ENCODE assay signal across 1 cellular context in genomic region chr5:179805529-179806249, GRCh38.
TF ChIP-seq lines count a peak whose summit lies in the region.

No MANE protein-coding gene starts in this region.

TF ChIP-seq in GM12878, 131 proteins besides CTCF, POLR2A, EP300 and RAD21 (continued from another document):
- TF ChIP-seq NR2F1 (conservative IDR thresholded peaks at IDR 0.05) (peak; percentile 72; the same call in 1 of the 2 replicates), ZNF687 (IDR thresholded peaks at IDR 0.05) (peak; percentile 50; the same call in 1 of the 2 replicates), HDAC6 (IDR thresholded peaks at IDR 0.05; ENCODE audit: unreplicated experiment) (no peak), LARP7 (IDR thresholded peaks at IDR 0.05) (peak; percentile 74), PAX5 (IDR thresholded peaks at IDR 0.05; ENCODE audit: borderline replicate concordance, low read depth, low read length) (no peak), ZNF622 (IDR thresholded peaks at IDR 0.05) (no peak), IKZF1 (conservative IDR thresholded peaks at IDR 0.05) (peak; percentile 47; the same call in 1 of the 2 replicates), SMAD1 (IDR thresholded peaks at IDR 0.05; ENCODE audit: low read depth, partially characterized antibody) (no peak), JUND (IDR thresholded peaks at IDR 0.05; ENCODE audit: low read depth, low read length) (no peak), IKZF2 (IDR thresholded peaks at IDR 0.05) (no peak), GABPA (IDR thresholded peaks at IDR 0.05; ENCODE audit: low read depth) (no peak), MTA3 (IDR thresholded peaks at IDR 0.05; ENCODE audit: borderline replicate concordance, low read length) (no peak), TCF3 (IDR thresholded peaks at IDR 0.05; ENCODE audit: borderline replicate concordance, insufficient read depth, low read depth, low read length) (0 out of 2 replicates have a peak, but pooled peaks have one; percentile 54), CREB1 (IDR thresholded peaks at IDR 0.05; ENCODE audit: low read depth) (peak; percentile 73; the same call in 1 of the 2 replicates), SKIL (IDR thresholded peaks at IDR 0.05; ENCODE audit: low read depth, poor library complexity, severe bottlenecking) (no peak), SUPT20H (IDR thresholded peaks at IDR 0.05; ENCODE audit: borderline replicate concordance, control insufficient read depth, low read depth, low read length) (no peak), YBX1 (IDR thresholded peaks at IDR 0.05) (no peak), HDGF (IDR thresholded peaks at IDR 0.05) (peak; percentile 8; the same call in 1 of the 2 replicates), JUNB (IDR thresholded peaks at IDR 0.05) (no peak), GATAD2B (conservative IDR thresholded peaks at IDR 0.05; ENCODE audit: low read depth) (peak; percentile 62; the same call in 1 of the 2 replicates), CREM (IDR thresholded peaks at IDR 0.05; ENCODE audit: low read depth) (peak; percentile 65), CEBPB (IDR thresholded peaks at IDR 0.05; ENCODE audit: borderline replicate concordance in 1 of 2, low read depth in 2 of 2, low read length in 2 of 2) (no peak), TCF12 (IDR thresholded peaks at IDR 0.05; ENCODE audit: low read depth, low read length) (0 out of 2 replicates have a peak, but pooled peaks have one; percentile 30), RBBP5 (conservative IDR thresholded peaks at IDR 0.05) (no peak), STAT1 (conservative IDR thresholded peaks at IDR 0.05) (no peak), RB1 (IDR thresholded peaks at IDR 0.05; ENCODE audit: borderline replicate concordance) (no peak), MLLT1 (IDR thresholded peaks at IDR 0.05) (no peak), POU2F2 (IDR thresholded peaks at IDR 0.05; ENCODE audit: borderline replicate concordance, low read depth, low read length) (0 out of 3 replicates have a peak, but pooled peaks have one; percentile 6), RFX5 (IDR thresholded peaks at IDR 0.05; ENCODE audit: low read depth, low read length) (no peak), BHLHE40 (IDR thresholded peaks at IDR 0.05; ENCODE audit: borderline replicate concordance in 1 of 2, low read depth in 2 of 2, low read length in 1 of 2) (peak; percentile 29 to 87; a peak in 3 of 4 replicates), IRF3 (IDR thresholded peaks at IDR 0.05) (no peak), DPF2 (IDR thresholded peaks at IDR 0.05) (peak; percentile 36; the same call in 1 of the 2 replicates), PML (IDR thresholded peaks at IDR 0.05; ENCODE audit: low read length) (no peak), ASH2L (IDR thresholded peaks at IDR 0.05; ENCODE audit: borderline replicate concordance, low read depth) (no peak)
- TF ChIP-seq, protein P1, sequence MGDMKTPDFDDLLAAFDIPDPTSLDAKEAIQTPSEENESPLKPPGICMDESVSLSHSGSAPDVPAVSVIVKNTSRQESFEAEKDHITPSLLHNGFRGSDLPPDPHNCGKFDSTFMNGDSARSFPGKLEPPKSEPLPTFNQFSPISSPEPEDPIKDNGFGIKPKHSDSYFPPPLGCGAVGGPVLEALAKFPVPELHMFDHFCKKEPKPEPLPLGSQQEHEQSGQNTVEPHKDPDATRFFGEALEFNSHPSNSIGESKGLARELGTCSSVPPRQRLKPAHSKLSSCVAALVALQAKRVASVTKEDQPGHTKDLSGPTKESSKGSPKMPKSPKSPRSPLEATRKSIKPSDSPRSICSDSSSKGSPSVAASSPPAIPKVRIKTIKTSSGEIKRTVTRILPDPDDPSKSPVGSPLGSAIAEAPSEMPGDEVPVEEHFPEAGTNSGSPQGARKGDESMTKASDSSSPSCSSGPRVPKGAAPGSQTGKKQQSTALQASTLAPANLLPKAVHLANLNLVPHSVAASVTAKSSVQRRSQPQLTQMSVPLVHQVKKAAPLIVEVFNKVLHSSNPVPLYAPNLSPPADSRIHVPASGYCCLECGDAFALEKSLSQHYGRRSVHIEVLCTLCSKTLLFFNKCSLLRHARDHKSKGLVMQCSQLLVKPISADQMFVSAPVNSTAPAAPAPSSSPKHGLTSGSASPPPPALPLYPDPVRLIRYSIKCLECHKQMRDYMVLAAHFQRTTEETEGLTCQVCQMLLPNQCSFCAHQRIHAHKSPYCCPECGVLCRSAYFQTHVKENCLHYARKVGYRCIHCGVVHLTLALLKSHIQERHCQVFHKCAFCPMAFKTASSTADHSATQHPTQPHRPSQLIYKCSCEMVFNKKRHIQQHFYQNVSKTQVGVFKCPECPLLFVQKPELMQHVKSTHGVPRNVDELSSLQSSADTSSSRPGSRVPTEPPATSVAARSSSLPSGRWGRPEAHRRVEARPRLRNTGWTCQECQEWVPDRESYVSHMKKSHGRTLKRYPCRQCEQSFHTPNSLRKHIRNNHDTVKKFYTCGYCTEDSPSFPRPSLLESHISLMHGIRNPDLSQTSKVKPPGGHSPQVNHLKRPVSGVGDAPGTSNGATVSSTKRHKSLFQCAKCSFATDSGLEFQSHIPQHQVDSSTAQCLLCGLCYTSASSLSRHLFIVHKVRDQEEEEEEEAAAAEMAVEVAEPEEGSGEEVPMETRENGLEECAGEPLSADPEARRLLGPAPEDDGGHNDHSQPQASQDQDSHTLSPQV (IDR thresholded peaks at IDR 0.05), result no peak
- TF ChIP-seq, protein P2, sequence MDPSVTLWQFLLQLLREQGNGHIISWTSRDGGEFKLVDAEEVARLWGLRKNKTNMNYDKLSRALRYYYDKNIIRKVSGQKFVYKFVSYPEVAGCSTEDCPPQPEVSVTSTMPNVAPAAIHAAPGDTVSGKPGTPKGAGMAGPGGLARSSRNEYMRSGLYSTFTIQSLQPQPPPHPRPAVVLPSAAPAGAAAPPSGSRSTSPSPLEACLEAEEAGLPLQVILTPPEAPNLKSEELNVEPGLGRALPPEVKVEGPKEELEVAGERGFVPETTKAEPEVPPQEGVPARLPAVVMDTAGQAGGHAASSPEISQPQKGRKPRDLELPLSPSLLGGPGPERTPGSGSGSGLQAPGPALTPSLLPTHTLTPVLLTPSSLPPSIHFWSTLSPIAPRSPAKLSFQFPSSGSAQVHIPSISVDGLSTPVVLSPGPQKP (IDR thresholded peaks at IDR 0.05; ENCODE audit: low read depth, low read length), result no peak
- TF ChIP-seq, protein P3, sequence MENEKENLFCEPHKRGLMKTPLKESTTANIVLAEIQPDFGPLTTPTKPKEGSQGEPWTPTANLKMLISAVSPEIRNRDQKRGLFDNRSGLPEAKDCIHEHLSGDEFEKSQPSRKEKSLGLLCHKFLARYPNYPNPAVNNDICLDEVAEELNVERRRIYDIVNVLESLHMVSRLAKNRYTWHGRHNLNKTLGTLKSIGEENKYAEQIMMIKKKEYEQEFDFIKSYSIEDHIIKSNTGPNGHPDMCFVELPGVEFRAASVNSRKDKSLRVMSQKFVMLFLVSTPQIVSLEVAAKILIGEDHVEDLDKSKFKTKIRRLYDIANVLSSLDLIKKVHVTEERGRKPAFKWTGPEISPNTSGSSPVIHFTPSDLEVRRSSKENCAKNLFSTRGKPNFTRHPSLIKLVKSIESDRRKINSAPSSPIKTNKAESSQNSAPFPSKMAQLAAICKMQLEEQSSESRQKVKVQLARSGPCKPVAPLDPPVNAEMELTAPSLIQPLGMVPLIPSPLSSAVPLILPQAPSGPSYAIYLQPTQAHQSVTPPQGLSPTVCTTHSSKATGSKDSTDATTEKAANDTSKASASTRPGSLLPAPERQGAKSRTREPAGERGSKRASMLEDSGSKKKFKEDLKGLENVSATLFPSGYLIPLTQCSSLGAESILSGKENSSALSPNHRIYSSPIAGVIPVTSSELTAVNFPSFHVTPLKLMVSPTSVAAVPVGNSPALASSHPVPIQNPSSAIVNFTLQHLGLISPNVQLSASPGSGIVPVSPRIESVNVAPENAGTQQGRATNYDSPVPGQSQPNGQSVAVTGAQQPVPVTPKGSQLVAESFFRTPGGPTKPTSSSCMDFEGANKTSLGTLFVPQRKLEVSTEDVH (IDR thresholded peaks at IDR 0.05; ENCODE audit: low read depth, partially characterized antibody), result no peak
TF ChIP-seq in GM12878: peak in this region for 13.
